ENCODE assay signal across 19 cellular contexts in the genomic region with DNA sequence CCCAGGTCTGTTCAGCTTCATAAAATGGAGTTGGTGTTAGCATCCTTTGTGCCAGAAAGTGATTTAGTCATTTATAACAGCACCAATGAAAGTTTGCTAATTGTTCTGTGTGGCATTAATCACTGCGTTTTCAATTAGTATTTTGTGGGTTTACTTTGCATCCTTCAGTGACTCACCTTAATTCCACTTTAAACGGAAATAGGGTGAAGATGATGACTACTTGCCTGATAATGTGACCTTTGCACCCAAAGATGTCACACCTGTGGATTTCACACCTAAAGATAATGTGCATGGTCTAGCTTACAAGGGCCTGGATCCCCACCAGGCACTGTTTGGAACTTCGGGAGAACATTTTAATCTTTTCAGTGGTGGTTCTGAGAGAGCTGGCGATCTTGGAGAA. TPM values are rescaled to one million over a fixed set of nuclear protein-coding genes. Genes with fewer than 3 reads are reported as not detected.
"Had no signal": no experiment of that assay in that cellular context is flagged by ENCODE, and none has a peak within 500 bp of the region (broad histone marks: within the 10 kb centered on the region; RNA-seq: fewer than 3 reads in every experiment).

No MANE protein-coding gene starts in this region.

- H3K27ac ChIP-seq: adrenal gland, cardiac muscle cell, psoas muscle, right lobe of liver, stomach, thoracic aorta, upper lobe of right lung had no signal

- H3K4me1 Mint-ChIP-seq: activated naive CD4-positive, alpha-beta T cell treated with anti-CD3 and anti-CD28 coated beads, Interleukin-2, amount 10 ng/mL, durations not matched to agents 7 days and 5 days; WTC11 had no signal

- H3K4me3 ChIP-seq: adrenal gland, cardiac muscle cell, psoas muscle, right lobe of liver, stomach, thoracic aorta, upper lobe of right lung had no signal

- ATAC-seq: left ventricle myocardium superior, psoas muscle, right lobe of liver, upper lobe of right lung, WTC11 had no signal

- H3K9me3 ChIP-seq: adrenal gland, psoas muscle, right lobe of liver, stomach, thoracic aorta, upper lobe of right lung had no signal

- H3K4me3 Mint-ChIP-seq: activated naive CD4-positive, alpha-beta T cell treated with anti-CD3 and anti-CD28 coated beads, Interleukin-2, amount 10 ng/mL, durations not matched to agents 7 days and 5 days; WTC11 had no signal

- H3K9me3 Mint-ChIP-seq: activated naive CD4-positive, alpha-beta T cell treated with anti-CD3 and anti-CD28 coated beads, Interleukin-2, amount 10 ng/mL, durations not matched to agents 7 days and 5 days; WTC11 had no signal

- DNase-seq: activated CD4-positive, alpha-beta T cell treated with anti-CD3 and anti-CD28 coated beads, Interleukin-2, amount 50 U/mL, for 1 hour; activated naive CD4-positive, alpha-beta T cell treated with anti-CD3 and anti-CD28 coated beads, Interleukin-2, amount 10 ng/mL, durations not matched to agents 7 days and 5 days; activated T-cell treated with anti-CD3 and anti-CD28 coated beads, Interleukin-2, amount 50 U/mL, for 1 hour; adrenal gland; hippocampal formation; left ventricle myocardium superior; psoas muscle; right lobe of liver; stomach; upper lobe of right lung had no signal

- H3K4me1 ChIP-seq: adrenal gland, right lobe of liver, stomach, upper lobe of right lung had no signal

- H3K27ac Mint-ChIP-seq: activated naive CD4-positive, alpha-beta T cell treated with anti-CD3 and anti-CD28 coated beads, Interleukin-2, amount 10 ng/mL, durations not matched to agents 7 days and 5 days; WTC11 had no signal

- H3K27me3 Mint-ChIP-seq: activated naive CD4-positive, alpha-beta T cell treated with anti-CD3 and anti-CD28 coated beads, Interleukin-2, amount 10 ng/mL, durations not matched to agents 7 days and 5 days had no signal

RNA-seq across cellular contexts. Expression of gene WDR88, which starts 35.9 kb away (rescaled TPM):
- total RNA-seq: adrenal gland; cardiac muscle cell; dermis microvascular lymphatic vessel endothelial cell; glomerular endothelial cell; kidney; left ventricle myocardium superior; mesenteric fat pad; osteocyte; psoas muscle; right lobe of liver; stomach; T-helper 2 cell treated with Interferon-gamma antibody and Interleukin-4, amounts not matched to agents 100 ng/mL and 5 ng/mL, for 36 hours; thoracic aorta; upper lobe of right lung had no signal
